Comparison of ENCODE assay signal across 33 cellular contexts in the genomic region with DNA sequence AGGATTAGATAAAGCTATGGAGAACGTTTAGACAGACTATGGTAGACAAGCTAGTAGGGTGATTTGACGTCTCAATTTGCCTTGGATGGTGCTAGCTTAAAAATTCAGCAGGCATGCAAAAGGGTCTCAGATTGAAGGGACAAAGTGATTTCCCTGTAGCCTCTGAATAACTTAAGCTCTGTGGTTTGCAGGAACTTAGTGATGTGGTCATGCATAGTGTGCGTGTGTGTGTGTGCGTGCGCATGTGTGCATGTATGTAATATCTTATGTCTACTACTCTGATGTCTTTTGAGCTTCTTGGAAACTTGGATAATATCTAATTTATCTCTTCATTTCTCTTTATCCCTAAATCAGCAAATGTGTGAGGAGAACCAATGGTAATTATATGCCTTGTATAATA.
"Had no signal": no experiment of that assay in that cellular context is flagged by ENCODE, and none has a peak within 500 bp of the region (broad histone marks: within the 10 kb centered on the region; RNA-seq: fewer than 3 reads in every experiment).

No MANE protein-coding gene starts in this region.

- DNase-seq: Karpas-422, Kasumi-1, KG1, MG63, MM.1S, MV-4-11, NCI-H1048, NCI-H1092, NCI-H1092 treated with DMSO at 0.1 percent for 48 hours, NCI-H1105, NCI-H1105 treated with DMSO at 0.1 percent for 48 hours, NCI-H1417 treated with DMSO at 0.1 percent for 48 hours, NCI-H1436, NCI-H1436 treated with DMSO at 0.1 percent for 48 hours, NCI-H146, NCI-H1694, NCI-H1694 treated with DMSO at 0.1 percent for 48 hours, NCI-H187, NCI-H187 treated with DMSO at 0.1 percent for 48 hours, NCI-H1930, NCI-H2029, NCI-H2029 treated with DMSO at 0.1 percent for 48 hours, NCI-H2081, NCI-H2081 treated with DMSO at 0.1 percent for 48 hours, NCI-H2107, NCI-H2171, NCI-H2171 treated with DMSO at 0.1 percent for 48 hours, NCI-H2227 treated with DMSO at 0.1 percent for 48 hours, NCI-H226, NCI-H345, NCI-H446, NCI-H446 treated with DMSO at 0.1 percent for 48 hours had no signal

- H3K36me3 ChIP-seq: MG63 had no signal

- H3K4me2 ChIP-seq: KMS-11 had no signal

- H3K27me3 ChIP-seq: MG63 had no signal

- H3K9me3 ChIP-seq: MG63 had no signal

- H3K4me3 ChIP-seq: MG63 had no signal

- H3K27ac ChIP-seq: KMS-11 had no signal

- H3K9ac ChIP-seq: KMS-11 had no signal
